ENCODE assay signal across 27 cellular contexts in the genomic region with DNA sequence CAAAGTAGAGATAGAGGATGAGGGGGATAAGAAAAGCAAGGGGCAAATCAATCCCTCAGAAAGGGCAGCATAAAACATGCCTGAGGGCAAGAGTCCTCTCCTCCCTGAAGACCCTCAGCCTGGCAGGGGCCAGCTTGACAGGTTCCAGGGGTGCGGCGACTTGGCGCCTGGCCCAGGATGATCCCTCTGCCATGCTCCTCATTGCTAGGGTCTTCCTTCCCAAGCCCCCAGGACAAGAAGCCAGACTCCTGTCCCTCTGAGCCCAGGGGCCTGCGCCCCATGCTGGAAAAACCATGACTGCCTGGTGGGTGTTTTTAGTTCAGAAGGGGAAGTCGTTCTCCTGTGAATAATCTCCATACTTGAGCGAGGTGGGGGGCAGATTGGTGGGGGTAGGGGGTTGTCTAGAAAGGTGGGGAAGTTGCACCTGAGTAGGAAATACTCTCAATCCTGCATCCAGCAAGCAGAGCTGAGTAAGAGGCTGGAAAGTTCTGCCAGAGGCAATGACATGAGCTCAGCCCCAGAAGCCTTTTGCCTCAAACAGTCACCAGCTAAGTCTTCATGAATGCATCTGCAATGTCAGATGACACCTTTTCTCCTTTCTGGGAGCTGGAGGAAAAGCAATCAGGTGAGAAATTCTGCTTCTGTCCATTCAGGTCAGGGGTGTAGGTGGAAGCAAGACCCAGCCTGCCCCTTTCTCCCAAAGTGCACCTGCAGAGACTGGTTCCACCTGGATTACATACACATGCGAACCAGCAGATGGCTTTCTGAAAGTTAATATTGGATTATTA. TPM values are rescaled to one million over a fixed set of nuclear protein-coding genes. Genes with fewer than 3 reads are reported as not detected.
A peak's percentile ranks its signal among the peaks of the same experiment; 100 is the strongest.
DNase-seq lines count a peak whose midpoint lies in the region; ATAC-seq, FAIRE-seq and TF ChIP-seq lines count a peak whose summit lies in the region.
"Had no signal": no experiment of that assay in that cellular context is flagged by ENCODE, and none has a peak within 500 bp of the region (broad histone marks: within the 10 kb centered on the region; RNA-seq: fewer than 3 reads in every experiment).

No MANE protein-coding gene starts in this region.

- TF ChIP-seq RAD21 in IMR-90 (IDR thresholded peaks at IDR 0.05; ENCODE audit: low read length), result no peak

- WGBS in IMR-90 (ENCODE audit: extremely low coverage in 2 of 2, insufficient read length in 1 of 2), 2 experiments, result 100% methylated on average over 1 of the region's 7 CpGs; no CpG with 5 or more reads in 1 of the 2 experiments
- 86 to 100% methylated on average over 1 to 6 of the region's 7 CpGs for WGBS in endodermal cell (ENCODE audit: insufficient coverage in 1 of 2, insufficient read length in 1 of 2), 2 experiments

- H2BK5ac ChIP-seq in IMR-90 (ENCODE audit: low read depth, low read length, poor library complexity, severe bottlenecking), result no peak overlapping the region

- DNase-seq in GM12891 (ENCODE audit: insufficient read length, low spot score), result no peak
- DNase-seq in IMR-90, result peak; percentile 51
- peak; percentile 40 for DNase-seq in choroid plexus epithelial cell (ENCODE audit: low read depth)
- DNase-seq in left kidney (ENCODE audit: low read depth, low spot score), result peak; percentile 9
- DNase-seq in MM.1S, result no peak
- no peak for DNase-seq in endodermal cell
- DNase-seq in activated naive CD8-positive, alpha-beta T cell treated with anti-CD3 and anti-CD28 coated beads, Interleukin-2, amount 50 U/mL, for 24 hours, result no peak
- DNase-seq: activated B cell treated with CpG ODN at 0.5 μM for 24 hours; activated naive CD4-positive, alpha-beta T cell treated with anti-CD3 and anti-CD28 coated beads for 36 hours; anterior cingulate cortex; Caco-2; caudate nucleus; kidney glomerular epithelial cell; MV-4-11; NCI-H1694 treated with DMSO at 0.1 percent for 48 hours; NCI-H69; RPMI8226; stimulated activated CD4-positive, alpha-beta T cell treated with anti-CD3 and anti-CD28 coated beads, Interleukin-12 subunit alpha, Interleukin-12 subunit beta, amount 100 ng/mL, for 4 hours; stimulated activated CD4-positive, alpha-beta T cell treated with anti-CD3 and anti-CD28 coated beads, Interleukin-4, amount 100 ng/mL, for 1 hour; T-helper 1 cell had no signal

- no peak overlapping the region for H3K18ac ChIP-seq in IMR-90 (ENCODE audit: low read depth, low read length)

- H3K27ac Mint-ChIP-seq in endodermal cell, result no peak overlapping the region
- no peak overlapping the region for H3K27ac Mint-ChIP-seq in activated naive CD8-positive, alpha-beta T cell treated with anti-CD3 and anti-CD28 coated beads, Interleukin-2, amount 50 U/mL, for 24 hours
- H3K27ac Mint-ChIP-seq: activated B cell treated with CpG ODN at 0.5 μM for 24 hours; activated naive CD4-positive, alpha-beta T cell treated with anti-CD3 and anti-CD28 coated beads for 36 hours; activated T-helper 1 cell treated with anti-CD3 and anti-CD28 coated beads, Interleukin-12 subunit alpha, Interleukin-12 subunit beta, Interleukin-2, Interleukin-4 antibody, amounts not matched to agents 30 ng/mL and 10 ng/mL and 1 ng/mL, durations not matched to agents 14 hours and 24 hours and 36 hours; dendritic cell treated with granulocyte-macrophage colony-stimulating factor and Interleukin-4, amounts not matched to agents 40 ng/mL and 50 ng/mL, for 4 days; memory B cell; progenitor cell of endocrine pancreas; type B pancreatic cell had no signal

- H2AK5ac ChIP-seq in IMR-90 (ENCODE audit: low read depth, low read length), result no peak overlapping the region

- no peak overlapping the region for H2BK15ac ChIP-seq in IMR-90 (ENCODE audit: low read depth, low read length)

- no peak overlapping the region for H4K8ac ChIP-seq in IMR-90 (ENCODE audit: low read depth in 2 of 2, low read length in 2 of 2)

- peaks cover 17% of the 10 kb centered on the region for H3K4me1 ChIP-seq in IMR-90 (ENCODE audit: control insufficient read depth, insufficient read depth, low read length)
- no peaks in the 10 kb centered on the region for H3K4me1 ChIP-seq in MM.1S (ENCODE audit: low read length)
- H3K4me1 ChIP-seq in endodermal cell (ENCODE audit: control insufficient read depth, insufficient read depth, low read length), result no peaks in the 10 kb centered on the region
- H3K4me1 ChIP-seq: Caco-2 had no signal

- peaks cover 12% of the 10 kb centered on the region; the same call in 1 of the 2 replicates for H3K9me1 ChIP-seq in IMR-90 (ENCODE audit: insufficient read depth, low read length)

- TF ChIP-seq CTCF in IMR-90 (conservative IDR thresholded peaks at IDR 0.05; ENCODE audit: low read depth, low read length), result no peak
- TF ChIP-seq CTCF in choroid plexus epithelial cell (conservative IDR thresholded peaks at IDR 0.05; ENCODE audit: low read depth, low read length), result no peak
- no peak for TF ChIP-seq CTCF in MM.1S (IDR thresholded peaks at IDR 0.05; ENCODE audit: low read length)
- no peak for TF ChIP-seq CTCF in endodermal cell (conservative IDR thresholded peaks at IDR 0.05)

- TF ChIP-seq POLR2A in GM12891 (IDR thresholded peaks at IDR 0.05; ENCODE audit: low read depth, low read length) (no peak), IMR-90 (IDR thresholded peaks at IDR 0.05; ENCODE audit: low read depth, low read length) (no peak)

- H3K4me3 ChIP-seq in IMR-90 (ENCODE audit: insufficient read depth, low read depth, low read length), result no peak overlapping the region
- H3K4me3 ChIP-seq in choroid plexus epithelial cell (ENCODE audit: low read depth, low read length), result no peak overlapping the region
- H3K4me3 ChIP-seq in MM.1S (ENCODE audit: low read length), result no peak overlapping the region
- no peak overlapping the region for H3K4me3 ChIP-seq in endodermal cell (ENCODE audit: low read length)
- H3K4me3 ChIP-seq: BLaER1 treated with 17β-estradiol and CSF1 and Interleukin-3, amounts not matched to agents 10 nM and 100 nM had no signal

- peak overlapping the region; percentile 12; the same call in 1 of the 2 replicates for H3K27ac ChIP-seq in IMR-90 (ENCODE audit: insufficient read depth, low read length)
- H3K27ac ChIP-seq in MM.1S (ENCODE audit: low read length), result no peak overlapping the region
- H3K27ac ChIP-seq in endodermal cell (ENCODE audit: low read depth, low read length), result no peak overlapping the region
- H3K27ac ChIP-seq: BLaER1 treated with 17β-estradiol and CSF1 and Interleukin-3, amounts not matched to agents 10 nM and 100 nM; neutrophil had no signal

- H4K91ac ChIP-seq in IMR-90 (ENCODE audit: insufficient read depth, low read depth, low read length), result no peak overlapping the region

- no peak overlapping the region for H3K23ac ChIP-seq in IMR-90 (ENCODE audit: low read depth, low read length)

- in situ Hi-C loops in IMR-90 (cut with MboI; ENCODE audit: low sequenced_read_pairs), result no loop called here

- peaks cover 4% of the 10 kb centered on the region; the same call in 1 of the 2 replicates for H4K20me1 ChIP-seq in IMR-90 (ENCODE audit: insufficient read depth, low read length)
- no peaks in the 10 kb centered on the region for H4K20me1 ChIP-seq in MM.1S (ENCODE audit: insufficient read depth, low read length)
- H4K20me1 ChIP-seq: BLaER1 treated with 17β-estradiol and CSF1 and Interleukin-3, amounts not matched to agents 10 nM and 100 nM had no signal

- no peaks in the 10 kb centered on the region for H3K9me2 ChIP-seq in MM.1S (replicated peaks; ENCODE audit: insufficient read depth, low read length)

- H3K4me3 Mint-ChIP-seq in endodermal cell, result no peak overlapping the region
- H3K4me3 Mint-ChIP-seq in activated naive CD8-positive, alpha-beta T cell treated with anti-CD3 and anti-CD28 coated beads, Interleukin-2, amount 50 U/mL, for 24 hours, result no peak overlapping the region
- H3K4me3 Mint-ChIP-seq: activated B cell treated with CpG ODN at 0.5 μM for 24 hours; activated naive CD4-positive, alpha-beta T cell treated with anti-CD3 and anti-CD28 coated beads for 36 hours; activated T-helper 1 cell treated with anti-CD3 and anti-CD28 coated beads, Interleukin-12 subunit alpha, Interleukin-12 subunit beta, Interleukin-2, Interleukin-4 antibody, amounts not matched to agents 30 ng/mL and 10 ng/mL and 1 ng/mL, durations not matched to agents 14 hours and 24 hours and 36 hours; dendritic cell treated with granulocyte-macrophage colony-stimulating factor and Interleukin-4, amounts not matched to agents 40 ng/mL and 50 ng/mL, for 4 days; memory B cell; type B pancreatic cell had no signal

- no peak overlapping the region for H4K5ac ChIP-seq in IMR-90 (ENCODE audit: low read depth, low read length)

- H3K36me3 ChIP-seq in IMR-90 (ENCODE audit: control insufficient read depth, insufficient read depth, low read length) (no peaks in the 10 kb centered on the region), MM.1S (replicated peaks; ENCODE audit: insufficient read depth, low read length) (no peaks in the 10 kb centered on the region), endodermal cell (ENCODE audit: control insufficient read depth, insufficient read depth, low read length) (peaks cover under 1% of the 10 kb centered on the region)
- H3K36me3 ChIP-seq: BLaER1 treated with 17β-estradiol and CSF1 and Interleukin-3, amounts not matched to agents 10 nM and 100 nM; neutrophil had no signal

- H3K4me2 ChIP-seq in IMR-90 (ENCODE audit: low read depth, low read length) (peak overlapping the region; percentile 27), MM.1S (ENCODE audit: low read depth, low read length) (no peak overlapping the region)
- H3K4me2 ChIP-seq: BLaER1 treated with 17β-estradiol and CSF1 and Interleukin-3, amounts not matched to agents 10 nM and 100 nM had no signal

- H3K9me3 Mint-ChIP-seq in endodermal cell, result no peaks in the 10 kb centered on the region
- H3K9me3 Mint-ChIP-seq in activated naive CD8-positive, alpha-beta T cell treated with anti-CD3 and anti-CD28 coated beads, Interleukin-2, amount 50 U/mL, for 24 hours, result no peaks in the 10 kb centered on the region
- H3K9me3 Mint-ChIP-seq: activated B cell treated with CpG ODN at 0.5 μM for 24 hours; activated naive CD4-positive, alpha-beta T cell treated with anti-CD3 and anti-CD28 coated beads for 36 hours; activated T-helper 1 cell treated with anti-CD3 and anti-CD28 coated beads, Interleukin-12 subunit alpha, Interleukin-12 subunit beta, Interleukin-2, Interleukin-4 antibody, amounts not matched to agents 30 ng/mL and 10 ng/mL and 1 ng/mL, durations not matched to agents 14 hours and 24 hours and 36 hours; dendritic cell treated with granulocyte-macrophage colony-stimulating factor and Interleukin-4, amounts not matched to agents 40 ng/mL and 50 ng/mL, for 4 days; memory B cell; type B pancreatic cell had no signal

- peak; percentile 38; the same call in 1 of the 2 replicates for ATAC-seq in IMR-90 (ENCODE audit: low read depth)
- ATAC-seq in activated naive CD8-positive, alpha-beta T cell treated with anti-CD3 and anti-CD28 coated beads, Interleukin-2, amount 50 U/mL, for 24 hours, result no peak

- H3K27me3 ChIP-seq in IMR-90 (ENCODE audit: control insufficient read depth, insufficient read depth, low read length), result 0 out of 2 replicates have a peak, but pooled peaks cover 1% of the 10 kb centered on the region
- no peaks in the 10 kb centered on the region for H3K27me3 ChIP-seq in MM.1S (replicated peaks; ENCODE audit: insufficient read depth, low read length)
- H3K27me3 ChIP-seq in endodermal cell (ENCODE audit: control insufficient read depth, insufficient read depth, low read length, poor library complexity, severe bottlenecking), result no peaks in the 10 kb centered on the region
- H3K27me3 ChIP-seq: BLaER1 treated with 17β-estradiol and CSF1 and Interleukin-3, amounts not matched to agents 10 nM and 100 nM had no signal

- no peaks in the 10 kb centered on the region for H3K27me3 Mint-ChIP-seq in endodermal cell (ENCODE audit: insufficient read depth)
- peaks cover 2% of the 10 kb centered on the region for H3K27me3 Mint-ChIP-seq in activated naive CD8-positive, alpha-beta T cell treated with anti-CD3 and anti-CD28 coated beads, Interleukin-2, amount 50 U/mL, for 24 hours
- H3K27me3 Mint-ChIP-seq: progenitor cell of endocrine pancreas, type B pancreatic cell had no signal

- peaks cover 10% of the 10 kb centered on the region for H3K36me3 Mint-ChIP-seq in endodermal cell (ENCODE audit: low read depth)
- no peaks in the 10 kb centered on the region for H3K36me3 Mint-ChIP-seq in activated naive CD8-positive, alpha-beta T cell treated with anti-CD3 and anti-CD28 coated beads, Interleukin-2, amount 50 U/mL, for 24 hours (ENCODE audit: low read depth)
- H3K36me3 Mint-ChIP-seq: memory B cell had no signal

- H3F3A ChIP-seq in MM.1S (ENCODE audit: insufficient read depth, low read length), result no peaks in the 10 kb centered on the region

- H3K4me1 Mint-ChIP-seq in endodermal cell, result peaks cover 31% of the 10 kb centered on the region
- no peaks in the 10 kb centered on the region for H3K4me1 Mint-ChIP-seq in activated naive CD8-positive, alpha-beta T cell treated with anti-CD3 and anti-CD28 coated beads, Interleukin-2, amount 50 U/mL, for 24 hours

- no peak overlapping the region for H3K56ac ChIP-seq in IMR-90 (ENCODE audit: extremely low read depth, insufficient read depth, low read length)

- intact Hi-C loops in IMR-90 (cut with micrococcal nuclease), result loop anchor here (1.0 to 10.0 kb wide), 2 partner anchors 140 to 269 kb away; no protein-coding TSS in a partner anchor

- POLR2A ChIA-PET in IMR-90 (lab: Charles Lee; ENCODE audit: unreplicated experiment), result no interaction called here

- no peaks in the 10 kb centered on the region for H3K79me1 ChIP-seq in IMR-90 (ENCODE audit: low read depth in 1 of 2, low read length in 2 of 2)

- no peak overlapping the region; the same call in 1 of the 2 replicates for H3K4ac ChIP-seq in IMR-90 (ENCODE audit: low read depth, low read length)

- H2BK20ac ChIP-seq in IMR-90 (ENCODE audit: low read depth, low read length), result no peak overlapping the region

- 0 out of 2 replicates have a peak overlapping the region, but pooled peaks have one; percentile 4 for H2BK120ac ChIP-seq in IMR-90 (ENCODE audit: low read depth, low read length)

- H2AFZ ChIP-seq in IMR-90 (replicated peaks; ENCODE audit: low read length, poor library complexity), result no peak overlapping the region
- no peak overlapping the region for H2AFZ ChIP-seq in MM.1S (ENCODE audit: low read length)

- dilution Hi-C loops in IMR-90 (cut with HindIII; ENCODE audit: low sequenced_read_pairs, unreplicated experiment), result no loop called here

- no peaks in the 10 kb centered on the region for H3K9me3 ChIP-seq in IMR-90 (ENCODE audit: control insufficient read depth, insufficient read depth, low read length)
- no peaks in the 10 kb centered on the region for H3K9me3 ChIP-seq in MM.1S (replicated peaks; ENCODE audit: insufficient read depth, low read length)
- no peaks in the 10 kb centered on the region for H3K9me3 ChIP-seq in endodermal cell (ENCODE audit: control insufficient read depth, low read length)
- H3K9me3 ChIP-seq: BLaER1 treated with 17β-estradiol and CSF1 and Interleukin-3, amounts not matched to agents 10 nM and 100 nM; Caco-2; neutrophil had no signal

- H2AK9ac ChIP-seq in IMR-90 (replicated peaks; ENCODE audit: low read depth, low read length, poor library complexity), result no peak overlapping the region

- no peak for FAIRE-seq in GM12891 (lab: Jason Lieb, UNC)

- no peak overlapping the region for H3K9ac ChIP-seq in IMR-90 (ENCODE audit: low read depth, low read length)
- H3K9ac ChIP-seq in MM.1S (ENCODE audit: low read length), result no peak overlapping the region
- H3K9ac ChIP-seq in endodermal cell (ENCODE audit: extremely low read depth, low read length, poor library complexity, severe bottlenecking), result no peak overlapping the region
- H3K9ac ChIP-seq: BLaER1 treated with 17β-estradiol and CSF1 and Interleukin-3, amounts not matched to agents 10 nM and 100 nM had no signal

- no TSS peak for BruUV-seq in IMR-90 (replicated peaks; lab: Mats Ljungman, UMichigan)

- no peaks in the 10 kb centered on the region for H3K79me2 ChIP-seq in MM.1S (ENCODE audit: low read length)

- no peak overlapping the region for H3K14ac ChIP-seq in IMR-90 (replicated peaks; ENCODE audit: low read depth, low read length)

- CTCF ChIA-PET in IMR-90 (lab: Yijun Ruan, JAX), result interaction anchor here (0.6 to 1.0 kb wide), 2 partner anchors 17 to 142 kb away, joined by 3 to 4 read pairs; no protein-coding TSS in a partner anchor

RNA-seq across cellular contexts. Expression of gene SLC12A8, which starts 18.3 kb away (rescaled TPM):
- 76.4 TPM for polyA plus RNA-seq in GM12891 (2012; ENCODE audit: low read depth, missing spikeins)
- total RNA-seq in IMR-90 (2012; rRNA removed) (1.9 and 2.2 TPM in 2 replicates), endodermal cell (10 to 100 TPM; 17.3 to 18.6 TPM)
- polyA plus RNA-seq in IMR-90 (2012; rRNA removed), result 3.5 and 4.3 TPM in 2 replicates
- polyA plus RNA-seq in IMR-90 (2012; cell fraction: cytosol; rRNA removed), result 3.6 and 5.2 TPM in 2 replicates
- 10.1 and 12.4 TPM in 2 replicates for polyA plus RNA-seq in IMR-90 (2012; cell fraction: nucleus; rRNA removed; ENCODE audit: low replicate concordance)
- 4.2 TPM for polyA plus RNA-seq in endodermal cell (2013, experiment 1 of 2)
- 4.1 TPM for polyA plus RNA-seq in endodermal cell (2013, experiment 2 of 2)

Comparison
In these comparisons a context has a peak if more than half of its experiments do, and no peak if none do; other contexts are left out.
1. DNase-seq: peak in IMR-90 (single experiment), choroid plexus epithelial cell (single experiment) and left kidney (single experiment); none in GM12891 (single experiment), MM.1S (single experiment), endodermal cell (single experiment) and activated naive CD8-positive, alpha-beta T cell treated with anti-CD3 and anti-CD28 coated beads, Interleukin-2, amount 50 U/mL, for 24 hours (single experiment).